1 cellular context compared by ENCODE assay signal in the genomic region with DNA sequence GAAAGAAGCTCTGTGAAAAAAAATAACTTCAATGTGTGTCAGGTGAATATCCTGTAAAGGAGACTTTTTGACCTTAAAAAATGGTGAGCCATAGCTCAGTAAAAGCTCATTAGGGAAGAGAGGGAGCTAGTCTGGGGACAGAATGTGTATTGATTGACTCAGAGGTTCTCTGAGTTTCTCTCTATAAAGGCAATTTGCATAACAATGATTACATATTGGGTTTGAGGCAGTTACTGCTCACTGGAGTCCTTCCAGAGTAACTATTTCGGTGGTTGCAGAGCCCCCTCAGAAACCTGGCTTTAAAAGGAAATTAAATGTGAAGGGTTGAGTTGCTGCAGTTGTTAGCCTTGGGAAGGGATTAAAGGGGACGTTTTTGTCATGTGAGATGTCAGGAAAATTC.
A peak's percentile ranks its signal among the peaks of the same experiment; 100 is the strongest.
TF ChIP-seq lines count a peak whose summit lies in the region.

No MANE protein-coding gene starts in this region.

TF ChIP-seq in H1, 55 proteins besides CTCF, POLR2A, EP300 and RAD21:
- TF ChIP-seq USF2 (IDR thresholded peaks at IDR 0.05; ENCODE audit: low read length), result no peak
- TF ChIP-seq POU5F1 (IDR thresholded peaks at IDR 0.05; ENCODE audit: low read depth, low read length), result 0 out of 2 replicates have a peak, but pooled peaks have one; percentile 62
